Comparison of ENCODE assay signal across 26 cellular contexts in the genomic region with DNA sequence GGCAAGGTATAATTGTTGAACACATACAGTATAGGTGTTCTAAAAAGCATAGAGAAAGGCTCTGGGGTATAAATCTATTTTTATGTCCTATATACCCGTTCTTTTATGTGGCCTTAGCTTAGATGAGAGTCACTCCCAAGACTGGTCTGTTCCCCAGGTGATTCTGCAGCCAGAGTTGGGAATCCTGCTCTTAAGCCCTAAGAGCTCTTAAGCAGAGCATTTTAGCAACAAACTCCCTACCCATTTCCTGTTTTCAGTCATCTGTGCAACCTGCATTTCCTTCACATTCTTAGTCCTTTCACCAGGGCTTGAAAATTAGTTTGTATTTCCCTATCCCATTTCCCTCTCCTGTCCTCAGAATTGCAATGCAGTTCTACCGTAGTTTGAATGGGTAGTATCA.
"Had no signal": no experiment of that assay in that cellular context is flagged by ENCODE, and none has a peak within 500 bp of the region (broad histone marks: within the 10 kb centered on the region; RNA-seq: fewer than 3 reads in every experiment).

No MANE protein-coding gene starts in this region.

- FAIRE-seq: endothelial cell of umbilical vein, frontal cortex, TTC549 had no signal

- H3K27ac ChIP-seq: adrenal gland, ascending aorta, brain microvascular endothelial cell, hepatocyte, parathyroid adenoma had no signal

- H3K36me3 ChIP-seq: adrenal gland, ascending aorta, brain microvascular endothelial cell had no signal

- H3K4me1 Mint-ChIP-seq: activated B cell treated with CpG ODN at 0.5 μM for 24 hours; activated CD4-positive, alpha-beta T cell treated with anti-CD3 and anti-CD28 coated beads for 36 hours had no signal

- DNase-seq: activated B cell treated with CpG ODN at 0.5 μM for 24 hours; activated CD4-positive, alpha-beta T cell treated with anti-CD3 and anti-CD28 coated beads for 36 hours; activated CD4-positive, alpha-beta T cell treated with anti-CD3 and anti-CD28 coated beads, Interleukin-2, amount 50 U/mL, for 4 hours; activated CD8-positive, alpha-beta memory T cell treated with anti-CD3 and anti-CD28 coated beads, Interleukin-2, amount 50 U/mL, for 48 hours; activated naive CD4-positive, alpha-beta T cell; activated T-cell treated with anti-CD3 and anti-CD28 coated beads, Interleukin-2, amount 50 U/mL, for 4 hours; adrenal gland; brain microvascular endothelial cell; central memory CD4-positive, alpha-beta T cell; dermis blood vessel endothelial cell; effector CD8-positive, alpha-beta T cell; glutamatergic neuron; nucleus accumbens; right cardiac atrium; stimulated activated CD4-positive, alpha-beta T cell treated with anti-CD3 and anti-CD28 coated beads, Interleukin-4, amount 100 ng/mL, for 4 hours; stimulated activated naive CD8-positive, alpha-beta T cell treated with anti-CD3 and anti-CD28 coated beads, Interleukin-15, Interleukin-2, amounts not matched to agents 100 U/mL and 50 U/mL, for 24 hours had no signal

- H3K9ac ChIP-seq: parathyroid adenoma had no signal

- H3K4me1 ChIP-seq: adrenal gland, ascending aorta, parathyroid adenoma had no signal

- H3K27me3 ChIP-seq: adrenal gland, ascending aorta, brain microvascular endothelial cell, hepatocyte had no signal

- H3K36me3 Mint-ChIP-seq: activated naive CD8-positive, alpha-beta T cell had no signal

- H3K27me3 Mint-ChIP-seq: activated B cell treated with CpG ODN at 0.5 μM for 24 hours had no signal

- H2AFZ ChIP-seq: hepatocyte, parathyroid adenoma had no signal

- H3K4me3 ChIP-seq: adrenal gland, ascending aorta, hepatocyte had no signal

- H3K4me2 ChIP-seq: hepatocyte had no signal

- ATAC-seq: activated CD4-positive, alpha-beta T cell treated with anti-CD3 and anti-CD28 coated beads for 36 hours; activated T-cell treated with anti-CD3 and anti-CD28 coated beads, Interleukin-2, amount 50 U/mL, for 4 hours; esophagus mucosa; right cardiac atrium; stimulated activated naive CD8-positive, alpha-beta T cell treated with anti-CD3 and anti-CD28 coated beads, Interleukin-15, Interleukin-2, amounts not matched to agents 100 U/mL and 50 U/mL, for 24 hours had no signal

- H3K27ac Mint-ChIP-seq: activated B cell treated with CpG ODN at 0.5 μM for 24 hours; activated CD4-positive, alpha-beta T cell treated with anti-CD3 and anti-CD28 coated beads for 36 hours; activated naive CD8-positive, alpha-beta T cell; activated T-helper 2 cell treated with anti-CD3 and anti-CD28 coated beads, Interferon-gamma antibody, Interleukin-2, Interleukin-4, amounts not matched to agents 10 μg/mL and 5 μg/mL and 100 μg/mL, durations not matched to agents 14 hours and 24 hours and 36 hours; nephron had no signal

- H3K4me3 Mint-ChIP-seq: activated B cell treated with CpG ODN at 0.5 μM for 24 hours; activated CD4-positive, alpha-beta T cell treated with anti-CD3 and anti-CD28 coated beads for 36 hours; activated naive CD8-positive, alpha-beta T cell; activated T-cell treated with anti-CD3 and anti-CD28 coated beads, Interleukin-2, amount 50 U/mL, for 4 hours; nephron had no signal

- H3K9me3 ChIP-seq: adrenal gland, ascending aorta had no signal

- H3K9me3 Mint-ChIP-seq: activated B cell treated with CpG ODN at 0.5 μM for 24 hours; activated T-cell treated with anti-CD3 and anti-CD28 coated beads, Interleukin-2, amount 50 U/mL, for 4 hours; activated T-helper 2 cell treated with anti-CD3 and anti-CD28 coated beads, Interferon-gamma antibody, Interleukin-2, Interleukin-4, amounts not matched to agents 10 μg/mL and 5 μg/mL and 100 μg/mL, durations not matched to agents 14 hours and 24 hours and 36 hours; nephron had no signal

- H3K79me2 ChIP-seq: hepatocyte, parathyroid adenoma had no signal
